ENCODE assay signal across 23 cellular contexts in genomic region chr13:38899581-38899980, GRCh38.
"Had no signal": no experiment of that assay in that cellular context is flagged by ENCODE, and none has a peak within 500 bp of the region (broad histone marks: within the 10 kb centered on the region; RNA-seq: fewer than 3 reads in every experiment).

No MANE protein-coding gene starts in this region.

- H3K4me3 Mint-ChIP-seq: mesothelial cell of epicardium; naive B cell; natural killer cell treated with Interleukin-12 subunit alpha and Interleukin-12 subunit beta and Interleukin-15 and Interleukin-18, amount 100 ng/mL, for 72 hours; neural crest cell; stimulated activated effector memory CD8-positive, alpha-beta T cell treated with anti-CD3 and anti-CD28 coated beads, Interleukin-12 subunit alpha, Interleukin-12 subunit beta, amount 100 ng/mL, for 72 hours had no signal

- H3K27ac Mint-ChIP-seq: naive B cell; natural killer cell treated with Interleukin-12 subunit alpha and Interleukin-12 subunit beta and Interleukin-15 and Interleukin-18, amount 100 ng/mL, for 72 hours; stimulated activated effector memory CD8-positive, alpha-beta T cell treated with anti-CD3 and anti-CD28 coated beads, Interleukin-12 subunit alpha, Interleukin-12 subunit beta, amount 100 ng/mL, for 72 hours had no signal

- H2AFZ ChIP-seq: hepatocyte had no signal

- H3K79me2 ChIP-seq: hepatocyte had no signal

- H3K9me3 Mint-ChIP-seq: natural killer cell treated with Interleukin-12 subunit alpha and Interleukin-12 subunit beta and Interleukin-15 and Interleukin-18, amount 100 ng/mL, for 72 hours; stimulated activated effector memory CD8-positive, alpha-beta T cell treated with anti-CD3 and anti-CD28 coated beads, Interleukin-12 subunit alpha, Interleukin-12 subunit beta, amount 100 ng/mL, for 72 hours had no signal

- H3K4me1 ChIP-seq: left lung, right atrium auricular region, stomach, thyroid gland, vagina had no signal

- H3K36me3 ChIP-seq: left lung, pancreas, right atrium auricular region, sigmoid colon, stomach, thyroid gland, vagina had no signal

- H3K9me3 ChIP-seq: left lung, mucosa of descending colon, pancreas, right atrium auricular region, sigmoid colon, stomach, thyroid gland, vagina had no signal

- H3K27ac ChIP-seq: dorsolateral prefrontal cortex, hepatocyte, left lung, pancreas, right atrium auricular region, sigmoid colon, stomach, thyroid gland, vagina had no signal

- ATAC-seq: left cardiac atrium; left lung; mucosa of descending colon; natural killer cell treated with Interleukin-12 subunit alpha and Interleukin-12 subunit beta and Interleukin-15 and Interleukin-18, amount 100 ng/mL, for 72 hours; pancreas; stimulated activated effector memory CD8-positive, alpha-beta T cell treated with anti-CD3 and anti-CD28 coated beads, Interleukin-12 subunit alpha, Interleukin-12 subunit beta, amount 100 ng/mL, for 72 hours had no signal

- DNase-seq: dorsolateral prefrontal cortex; effector CD4-positive, alpha-beta T cell; left cardiac atrium; left lung; mesenchymal stem cell; mucosa of descending colon; naive B cell; pancreas; sigmoid colon; stimulated activated CD4-positive, alpha-beta T cell treated with anti-CD3 and anti-CD28 coated beads, Interleukin-2, amount 100 ng/mL, for 24 hours; stimulated activated CD4-positive, alpha-beta T cell treated with anti-CD3 and anti-CD28 coated beads, Interleukin-4, amount 100 ng/mL, for 24 hours; stimulated activated naive CD4-positive, alpha-beta T cell treated with Interleukin-2 at 50 U/mL for 16 hours; stomach; thyroid gland; trophoblast cell had no signal

- H3K27me3 ChIP-seq: dorsolateral prefrontal cortex, hepatocyte, left lung, pancreas, right atrium auricular region, sigmoid colon, stomach, thyroid gland, vagina had no signal

- FAIRE-seq: frontal cortex, pancreas had no signal

- H3K4me2 ChIP-seq: hepatocyte had no signal

- H3K36me3 Mint-ChIP-seq: mesothelial cell of epicardium; naive B cell; natural killer cell treated with Interleukin-12 subunit alpha and Interleukin-12 subunit beta and Interleukin-15 and Interleukin-18, amount 100 ng/mL, for 72 hours; stimulated activated effector memory CD8-positive, alpha-beta T cell treated with anti-CD3 and anti-CD28 coated beads, Interleukin-12 subunit alpha, Interleukin-12 subunit beta, amount 100 ng/mL, for 72 hours had no signal

- H3K4me1 Mint-ChIP-seq: naive B cell; neural crest cell; stimulated activated effector memory CD8-positive, alpha-beta T cell treated with anti-CD3 and anti-CD28 coated beads, Interleukin-12 subunit alpha, Interleukin-12 subunit beta, amount 100 ng/mL, for 72 hours had no signal

- H3K4me3 ChIP-seq: dorsolateral prefrontal cortex, hepatocyte, left lung, mucosa of descending colon, pancreas, right atrium auricular region, sigmoid colon, stomach, thyroid gland, vagina had no signal
